In the genomic region with DNA sequence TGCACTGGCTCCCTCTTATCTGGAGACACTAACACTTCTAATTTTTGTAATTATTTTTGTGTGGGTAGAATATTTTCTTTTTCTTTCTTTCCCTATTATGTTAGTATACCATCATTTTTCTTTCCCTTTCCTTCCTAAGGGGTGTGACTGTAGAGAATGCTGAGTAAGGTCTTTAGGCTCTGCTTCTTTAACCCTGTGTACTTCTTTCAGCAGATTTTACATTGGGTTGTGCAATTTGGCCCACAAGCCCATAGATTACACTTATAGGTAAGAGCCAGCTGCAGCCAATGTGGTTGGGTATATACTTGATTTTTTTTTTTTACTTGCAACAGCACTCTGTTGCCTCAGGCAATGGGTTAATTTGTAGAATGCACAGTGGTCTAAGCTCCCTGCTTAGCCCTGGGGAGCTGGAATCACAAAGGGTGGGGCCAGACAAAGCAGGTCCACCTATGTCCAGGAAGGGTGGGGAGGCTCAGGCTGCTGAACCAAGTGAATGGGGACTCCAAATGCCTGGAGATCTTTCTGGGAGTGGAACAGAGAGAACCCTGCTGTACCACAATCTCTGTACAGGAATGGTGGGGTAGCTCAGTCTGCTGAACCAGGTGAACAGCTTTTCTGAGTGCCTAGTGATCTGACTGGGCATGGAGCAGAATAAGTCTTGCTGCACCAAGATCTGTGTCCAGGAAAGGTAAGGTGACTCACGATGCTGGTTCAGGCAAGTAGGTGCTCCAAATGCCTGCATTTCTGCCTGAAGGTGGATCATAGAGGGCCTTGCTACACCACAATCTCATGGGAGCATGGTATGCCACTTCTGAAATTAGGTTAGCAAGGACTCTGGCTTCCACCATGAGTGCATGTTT, we compare ENCODE assay signal across 2 cellular contexts.
TF ChIP-seq lines count a peak whose summit lies in the region.

No MANE protein-coding gene starts in this region.

TF ChIP-seq in A549, 52 proteins besides CTCF, POLR2A, EP300 and RAD21 (continued from another document):
- TF ChIP-seq ZNF302 (CRISPR knock-in tag; IDR thresholded peaks at IDR 0.05), result no peak
- no peak for TF ChIP-seq EHF (CRISPR knock-in tag; IDR thresholded peaks at IDR 0.05)
- TF ChIP-seq RNF2 (IDR thresholded peaks at IDR 0.05; ENCODE audit: borderline replicate concordance, low read depth), result no peak
- TF ChIP-seq MAFK (IDR thresholded peaks at IDR 0.05; ENCODE audit: partially characterized antibody), result peak; percentile 44
- TF ChIP-seq, protein P1, sequence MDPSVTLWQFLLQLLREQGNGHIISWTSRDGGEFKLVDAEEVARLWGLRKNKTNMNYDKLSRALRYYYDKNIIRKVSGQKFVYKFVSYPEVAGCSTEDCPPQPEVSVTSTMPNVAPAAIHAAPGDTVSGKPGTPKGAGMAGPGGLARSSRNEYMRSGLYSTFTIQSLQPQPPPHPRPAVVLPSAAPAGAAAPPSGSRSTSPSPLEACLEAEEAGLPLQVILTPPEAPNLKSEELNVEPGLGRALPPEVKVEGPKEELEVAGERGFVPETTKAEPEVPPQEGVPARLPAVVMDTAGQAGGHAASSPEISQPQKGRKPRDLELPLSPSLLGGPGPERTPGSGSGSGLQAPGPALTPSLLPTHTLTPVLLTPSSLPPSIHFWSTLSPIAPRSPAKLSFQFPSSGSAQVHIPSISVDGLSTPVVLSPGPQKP (IDR thresholded peaks at IDR 0.05; ENCODE audit: low read depth, low read length), result no peak

TF ChIP-seq in IMR-90, 13 proteins besides CTCF, POLR2A, EP300 and RAD21 (continued from another document):
- TF ChIP-seq, protein P1 (IDR thresholded peaks at IDR 0.05; ENCODE audit: borderline replicate concordance, low read depth, low read length), result no peak
- TF ChIP-seq MAFK (IDR thresholded peaks at IDR 0.05; ENCODE audit: low read depth, low read length), result peak; percentile 83
